ENCODE assay signal across 1 cellular context in the genomic region with DNA sequence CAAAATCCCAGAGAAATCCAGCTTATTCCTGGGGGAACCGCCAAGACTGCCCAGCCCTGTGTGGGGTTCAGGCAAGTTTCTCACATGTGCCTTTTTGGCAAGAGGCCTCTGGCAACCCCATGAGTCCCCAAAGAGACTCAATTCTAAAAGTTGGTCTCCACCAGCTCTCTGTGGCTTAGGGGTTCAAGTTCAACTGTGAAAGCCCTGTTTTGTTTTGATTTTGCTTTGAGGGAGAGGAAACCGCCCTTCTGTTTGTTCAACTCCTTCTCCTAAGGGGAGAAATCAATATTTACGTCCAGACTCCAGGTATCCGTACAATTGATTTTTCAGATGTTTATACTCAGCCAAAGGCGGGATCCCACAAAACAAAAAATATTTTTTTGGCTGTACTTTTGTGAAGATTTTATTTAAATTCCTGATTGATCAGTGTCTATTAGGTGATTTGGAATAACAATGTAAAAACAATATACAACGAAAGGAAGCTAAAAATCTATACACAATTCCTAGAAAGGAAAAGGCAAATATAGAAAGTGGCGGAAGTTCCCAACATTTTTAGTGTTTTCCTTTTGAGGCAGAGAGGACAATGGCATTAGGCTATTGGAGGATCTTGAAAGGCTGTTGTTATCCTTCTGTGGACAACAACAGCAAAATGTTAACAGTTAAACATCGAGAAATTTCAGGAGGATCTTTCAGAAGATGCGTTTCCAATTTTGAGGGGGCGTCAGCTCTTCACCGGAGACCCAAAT.
TF ChIP-seq lines count a peak whose summit lies in the region.

No MANE protein-coding gene starts in this region.

TF ChIP-seq in H1, 55 proteins besides CTCF, POLR2A, EP300 and RAD21 (continued from another document):
- TF ChIP-seq RNF2 (IDR thresholded peaks at IDR 0.05; ENCODE audit: borderline replicate concordance, low read depth, low read length, missing control alignments, poor library complexity, severe bottlenecking) (no peak), TAF1 (IDR thresholded peaks at IDR 0.05; ENCODE audit: low read depth, low read length) (no peak), SRF (IDR thresholded peaks at IDR 0.05; ENCODE audit: low read depth, low read length) (no peak), GTF2F1 (IDR thresholded peaks at IDR 0.05; ENCODE audit: borderline replicate concordance, low read depth, low read length) (no peak), RFX5 (IDR thresholded peaks at IDR 0.05; ENCODE audit: borderline replicate concordance, low read depth, low read length) (no peak), KDM5A (IDR thresholded peaks at IDR 0.05; ENCODE audit: low read length) (no peak), NRF1 (IDR thresholded peaks at IDR 0.05; ENCODE audit: low read depth, low read length) (no peak), PHF8 (conservative IDR thresholded peaks at IDR 0.05; ENCODE audit: low read depth, low read length) (no peak), SIN3A (conservative IDR thresholded peaks at IDR 0.05 in 1 of 2, IDR thresholded peaks at IDR 0.05 in 1 of 2; ENCODE audit: low read depth in 1 of 2, low read length in 2 of 2) (no peak), SP2 (IDR thresholded peaks at IDR 0.05; ENCODE audit: low read length) (no peak), HDAC6 (IDR thresholded peaks at IDR 0.05; ENCODE audit: low read depth, low read length) (no peak)
- TF ChIP-seq, protein P1, sequence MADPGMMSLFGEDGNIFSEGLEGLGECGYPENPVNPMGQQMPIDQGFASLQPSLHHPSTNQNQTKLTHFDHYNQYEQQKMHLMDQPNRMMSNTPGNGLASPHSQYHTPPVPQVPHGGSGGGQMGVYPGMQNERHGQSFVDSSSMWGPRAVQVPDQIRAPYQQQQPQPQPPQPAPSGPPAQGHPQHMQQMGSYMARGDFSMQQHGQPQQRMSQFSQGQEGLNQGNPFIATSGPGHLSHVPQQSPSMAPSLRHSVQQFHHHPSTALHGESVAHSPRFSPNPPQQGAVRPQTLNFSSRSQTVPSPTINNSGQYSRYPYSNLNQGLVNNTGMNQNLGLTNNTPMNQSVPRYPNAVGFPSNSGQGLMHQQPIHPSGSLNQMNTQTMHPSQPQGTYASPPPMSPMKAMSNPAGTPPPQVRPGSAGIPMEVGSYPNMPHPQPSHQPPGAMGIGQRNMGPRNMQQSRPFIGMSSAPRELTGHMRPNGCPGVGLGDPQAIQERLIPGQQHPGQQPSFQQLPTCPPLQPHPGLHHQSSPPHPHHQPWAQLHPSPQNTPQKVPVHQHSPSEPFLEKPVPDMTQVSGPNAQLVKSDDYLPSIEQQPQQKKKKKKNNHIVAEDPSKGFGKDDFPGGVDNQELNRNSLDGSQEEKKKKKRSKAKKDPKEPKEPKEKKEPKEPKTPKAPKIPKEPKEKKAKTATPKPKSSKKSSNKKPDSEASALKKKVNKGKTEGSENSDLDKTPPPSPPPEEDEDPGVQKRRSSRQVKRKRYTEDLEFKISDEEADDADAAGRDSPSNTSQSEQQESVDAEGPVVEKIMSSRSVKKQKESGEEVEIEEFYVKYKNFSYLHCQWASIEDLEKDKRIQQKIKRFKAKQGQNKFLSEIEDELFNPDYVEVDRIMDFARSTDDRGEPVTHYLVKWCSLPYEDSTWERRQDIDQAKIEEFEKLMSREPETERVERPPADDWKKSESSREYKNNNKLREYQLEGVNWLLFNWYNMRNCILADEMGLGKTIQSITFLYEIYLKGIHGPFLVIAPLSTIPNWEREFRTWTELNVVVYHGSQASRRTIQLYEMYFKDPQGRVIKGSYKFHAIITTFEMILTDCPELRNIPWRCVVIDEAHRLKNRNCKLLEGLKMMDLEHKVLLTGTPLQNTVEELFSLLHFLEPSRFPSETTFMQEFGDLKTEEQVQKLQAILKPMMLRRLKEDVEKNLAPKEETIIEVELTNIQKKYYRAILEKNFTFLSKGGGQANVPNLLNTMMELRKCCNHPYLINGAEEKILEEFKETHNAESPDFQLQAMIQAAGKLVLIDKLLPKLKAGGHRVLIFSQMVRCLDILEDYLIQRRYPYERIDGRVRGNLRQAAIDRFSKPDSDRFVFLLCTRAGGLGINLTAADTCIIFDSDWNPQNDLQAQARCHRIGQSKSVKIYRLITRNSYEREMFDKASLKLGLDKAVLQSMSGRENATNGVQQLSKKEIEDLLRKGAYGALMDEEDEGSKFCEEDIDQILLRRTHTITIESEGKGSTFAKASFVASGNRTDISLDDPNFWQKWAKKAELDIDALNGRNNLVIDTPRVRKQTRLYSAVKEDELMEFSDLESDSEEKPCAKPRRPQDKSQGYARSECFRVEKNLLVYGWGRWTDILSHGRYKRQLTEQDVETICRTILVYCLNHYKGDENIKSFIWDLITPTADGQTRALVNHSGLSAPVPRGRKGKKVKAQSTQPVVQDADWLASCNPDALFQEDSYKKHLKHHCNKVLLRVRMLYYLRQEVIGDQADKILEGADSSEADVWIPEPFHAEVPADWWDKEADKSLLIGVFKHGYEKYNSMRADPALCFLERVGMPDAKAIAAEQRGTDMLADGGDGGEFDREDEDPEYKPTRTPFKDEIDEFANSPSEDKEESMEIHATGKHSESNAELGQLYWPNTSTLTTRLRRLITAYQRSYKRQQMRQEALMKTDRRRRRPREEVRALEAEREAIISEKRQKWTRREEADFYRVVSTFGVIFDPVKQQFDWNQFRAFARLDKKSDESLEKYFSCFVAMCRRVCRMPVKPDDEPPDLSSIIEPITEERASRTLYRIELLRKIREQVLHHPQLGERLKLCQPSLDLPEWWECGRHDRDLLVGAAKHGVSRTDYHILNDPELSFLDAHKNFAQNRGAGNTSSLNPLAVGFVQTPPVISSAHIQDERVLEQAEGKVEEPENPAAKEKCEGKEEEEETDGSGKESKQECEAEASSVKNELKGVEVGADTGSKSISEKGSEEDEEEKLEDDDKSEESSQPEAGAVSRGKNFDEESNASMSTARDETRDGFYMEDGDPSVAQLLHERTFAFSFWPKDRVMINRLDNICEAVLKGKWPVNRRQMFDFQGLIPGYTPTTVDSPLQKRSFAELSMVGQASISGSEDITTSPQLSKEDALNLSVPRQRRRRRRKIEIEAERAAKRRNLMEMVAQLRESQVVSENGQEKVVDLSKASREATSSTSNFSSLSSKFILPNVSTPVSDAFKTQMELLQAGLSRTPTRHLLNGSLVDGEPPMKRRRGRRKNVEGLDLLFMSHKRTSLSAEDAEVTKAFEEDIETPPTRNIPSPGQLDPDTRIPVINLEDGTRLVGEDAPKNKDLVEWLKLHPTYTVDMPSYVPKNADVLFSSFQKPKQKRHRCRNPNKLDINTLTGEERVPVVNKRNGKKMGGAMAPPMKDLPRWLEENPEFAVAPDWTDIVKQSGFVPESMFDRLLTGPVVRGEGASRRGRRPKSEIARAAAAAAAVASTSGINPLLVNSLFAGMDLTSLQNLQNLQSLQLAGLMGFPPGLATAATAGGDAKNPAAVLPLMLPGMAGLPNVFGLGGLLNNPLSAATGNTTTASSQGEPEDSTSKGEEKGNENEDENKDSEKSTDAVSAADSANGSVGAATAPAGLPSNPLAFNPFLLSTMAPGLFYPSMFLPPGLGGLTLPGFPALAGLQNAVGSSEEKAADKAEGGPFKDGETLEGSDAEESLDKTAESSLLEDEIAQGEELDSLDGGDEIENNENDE (IDR thresholded peaks at IDR 0.05; ENCODE audit: insufficient replicate concordance, low read length) = no peak
- TF ChIP-seq, protein P2, sequence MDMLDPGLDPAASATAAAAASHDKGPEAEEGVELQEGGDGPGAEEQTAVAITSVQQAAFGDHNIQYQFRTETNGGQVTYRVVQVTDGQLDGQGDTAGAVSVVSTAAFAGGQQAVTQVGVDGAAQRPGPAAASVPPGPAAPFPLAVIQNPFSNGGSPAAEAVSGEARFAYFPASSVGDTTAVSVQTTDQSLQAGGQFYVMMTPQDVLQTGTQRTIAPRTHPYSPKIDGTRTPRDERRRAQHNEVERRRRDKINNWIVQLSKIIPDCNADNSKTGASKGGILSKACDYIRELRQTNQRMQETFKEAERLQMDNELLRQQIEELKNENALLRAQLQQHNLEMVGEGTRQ (IDR thresholded peaks at IDR 0.05; ENCODE audit: low read length) = no peak
